1 cellular context compared by ENCODE assay signal in the genomic region with DNA sequence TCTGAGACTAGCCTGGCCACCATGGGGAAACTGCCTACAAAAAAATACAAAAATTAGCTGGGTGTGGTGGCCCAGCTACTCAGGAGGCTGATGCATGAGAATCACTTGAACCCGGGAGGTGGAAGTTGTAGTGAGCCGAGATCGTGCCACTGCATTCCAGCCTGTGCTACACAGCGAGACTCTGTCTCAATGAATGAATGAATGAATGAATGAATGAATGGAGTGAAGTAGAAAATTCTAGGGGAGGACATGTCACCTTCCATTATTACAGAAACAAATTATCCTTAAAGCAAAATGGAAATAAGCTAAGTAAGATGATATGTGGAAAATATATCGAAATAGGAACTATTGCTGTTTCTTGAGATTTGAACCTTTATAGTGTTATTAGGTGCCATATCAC.
TF ChIP-seq lines count a peak whose summit lies in the region.

No MANE protein-coding gene starts in this region.

TF ChIP-seq in HepG2, 621 proteins besides CTCF, POLR2A, EP300 and RAD21:
- TF ChIP-seq ZNF44 (CRISPR knock-in tag; IDR thresholded peaks at IDR 0.05): no peak
- no peak for TF ChIP-seq SKI (IDR thresholded peaks at IDR 0.05; ENCODE audit: partially characterized antibody)
- no peak for TF ChIP-seq RORA (CRISPR knock-in tag; IDR thresholded peaks at IDR 0.05)
- TF ChIP-seq, protein P1, sequence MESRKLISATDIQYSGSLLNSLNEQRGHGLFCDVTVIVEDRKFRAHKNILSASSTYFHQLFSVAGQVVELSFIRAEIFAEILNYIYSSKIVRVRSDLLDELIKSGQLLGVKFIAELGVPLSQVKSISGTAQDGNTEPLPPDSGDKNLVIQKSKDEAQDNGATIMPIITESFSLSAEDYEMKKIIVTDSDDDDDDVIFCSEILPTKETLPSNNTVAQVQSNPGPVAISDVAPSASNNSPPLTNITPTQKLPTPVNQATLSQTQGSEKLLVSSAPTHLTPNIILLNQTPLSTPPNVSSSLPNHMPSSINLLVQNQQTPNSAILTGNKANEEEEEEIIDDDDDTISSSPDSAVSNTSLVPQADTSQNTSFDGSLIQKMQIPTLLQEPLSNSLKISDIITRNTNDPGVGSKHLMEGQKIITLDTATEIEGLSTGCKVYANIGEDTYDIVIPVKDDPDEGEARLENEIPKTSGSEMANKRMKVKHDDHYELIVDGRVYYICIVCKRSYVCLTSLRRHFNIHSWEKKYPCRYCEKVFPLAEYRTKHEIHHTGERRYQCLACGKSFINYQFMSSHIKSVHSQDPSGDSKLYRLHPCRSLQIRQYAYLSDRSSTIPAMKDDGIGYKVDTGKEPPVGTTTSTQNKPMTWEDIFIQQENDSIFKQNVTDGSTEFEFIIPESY (CRISPR knock-in tag; IDR thresholded peaks at IDR 0.05): no peak
- TF ChIP-seq, protein P2, sequence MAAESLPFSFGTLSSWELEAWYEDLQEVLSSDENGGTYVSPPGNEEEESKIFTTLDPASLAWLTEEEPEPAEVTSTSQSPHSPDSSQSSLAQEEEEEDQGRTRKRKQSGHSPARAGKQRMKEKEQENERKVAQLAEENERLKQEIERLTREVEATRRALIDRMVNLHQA (CRISPR knock-in tag; IDR thresholded peaks at IDR 0.05): no peak
- peak; percentile 74; the same call in 1 of the 2 replicates for TF ChIP-seq ZNF24 (IDR thresholded peaks at IDR 0.05)
- no peak for TF ChIP-seq ZNF367 (CRISPR knock-in tag; IDR thresholded peaks at IDR 0.05; ENCODE audit: borderline replicate concordance)
- no peak for TF ChIP-seq ZNF790 (CRISPR knock-in tag; IDR thresholded peaks at IDR 0.05; ENCODE audit: borderline replicate concordance)
